1 cellular context compared by ENCODE assay signal in genomic region chr3:183988216-183988790, GRCh38.
TF ChIP-seq lines count a peak whose summit lies in the region.

No MANE protein-coding gene starts in this region.

TF ChIP-seq in HepG2, 621 proteins besides CTCF, POLR2A, EP300 and RAD21 (continued from another document and continues in another):
- TF ChIP-seq XBP1 (CRISPR knock-in tag; IDR thresholded peaks at IDR 0.05) (no peak), CBX1 (IDR thresholded peaks at IDR 0.05; ENCODE audit: low read depth) (no peak), ZFY (CRISPR knock-in tag; IDR thresholded peaks at IDR 0.05) (peak; percentile 48; the same call in 1 of the 2 replicates), ATF2 (CRISPR knock-in tag; IDR thresholded peaks at IDR 0.05) (peak; percentile 60; the same call in 1 of the 2 replicates), MIER2 (CRISPR knock-in tag; IDR thresholded peaks at IDR 0.05) (peak; percentile 65; the same call in 1 of the 2 replicates), ZNF749 (CRISPR knock-in tag; IDR thresholded peaks at IDR 0.05; ENCODE audit: borderline replicate concordance) (no peak), ZNF496 (CRISPR knock-in tag; IDR thresholded peaks at IDR 0.05; ENCODE audit: insufficient replicate concordance) (no peak), SAFB2 (CRISPR knock-in tag; IDR thresholded peaks at IDR 0.05; ENCODE audit: borderline replicate concordance, low read depth) (no peak), GRHL1 (CRISPR knock-in tag; conservative IDR thresholded peaks at IDR 0.05) (no peak), TP53 (CRISPR knock-in tag; conservative IDR thresholded peaks at IDR 0.05) (no peak), ZFP36L2 (CRISPR knock-in tag; IDR thresholded peaks at IDR 0.05) (no peak), RBAK (CRISPR knock-in tag; IDR thresholded peaks at IDR 0.05) (no peak), ATF6 (CRISPR knock-in tag; conservative IDR thresholded peaks at IDR 0.05) (no peak), PHB2 (IDR thresholded peaks at IDR 0.05; ENCODE audit: partially characterized antibody) (no peak), MED1 (CRISPR knock-in tag; IDR thresholded peaks at IDR 0.05) (peak; percentile 60), JUN (CRISPR knock-in tag; IDR thresholded peaks at IDR 0.05) (no peak), ZNF256 (CRISPR knock-in tag; conservative IDR thresholded peaks at IDR 0.05) (no peak), FOXO4 (CRISPR knock-in tag; conservative IDR thresholded peaks at IDR 0.05) (no peak), ZNF382 (CRISPR knock-in tag; IDR thresholded peaks at IDR 0.05; ENCODE audit: borderline replicate concordance) (no peak), STAT5B (CRISPR knock-in tag; IDR thresholded peaks at IDR 0.05) (no peak), SOX5 (CRISPR knock-in tag; IDR thresholded peaks at IDR 0.05; ENCODE audit: borderline replicate concordance) (peak; percentile 75; the same call in 1 of the 2 replicates), ZNF282 (IDR thresholded peaks at IDR 0.05; ENCODE audit: partially characterized antibody) (no peak), ZNF225 (CRISPR knock-in tag; IDR thresholded peaks at IDR 0.05) (no peak), PRPF4 (IDR thresholded peaks at IDR 0.05; ENCODE audit: low read depth, low read length, poor library complexity, severe bottlenecking) (no peak), DZIP1 (CRISPR knock-in tag; IDR thresholded peaks at IDR 0.05) (no peak), NFATC3 (CRISPR knock-in tag; IDR thresholded peaks at IDR 0.05) (no peak), CENPT (CRISPR knock-in tag; IDR thresholded peaks at IDR 0.05; ENCODE audit: low read depth) (no peak), GTF2F1 (IDR thresholded peaks at IDR 0.05; ENCODE audit: low read length) (no peak), ARID5B (CRISPR knock-in tag; IDR thresholded peaks at IDR 0.05) (peak; percentile 81), MEIS2 (CRISPR knock-in tag; IDR thresholded peaks at IDR 0.05) (no peak), MIER3 (CRISPR knock-in tag; IDR thresholded peaks at IDR 0.05; ENCODE audit: borderline replicate concordance) (peak; percentile 49; the same call in 1 of the 2 replicates), ZNF616 (CRISPR knock-in tag; IDR thresholded peaks at IDR 0.05; ENCODE audit: low read depth) (no peak; the same call in 1 of the 2 replicates), ZNF737 (CRISPR knock-in tag; IDR thresholded peaks at IDR 0.05; ENCODE audit: borderline replicate concordance) (no peak), HMG20B (CRISPR knock-in tag; conservative IDR thresholded peaks at IDR 0.05) (0 out of 2 replicates have a peak, but pooled peaks have one; percentile 36), ZNF326 (CRISPR knock-in tag; IDR thresholded peaks at IDR 0.05; ENCODE audit: borderline replicate concordance) (no peak), YEATS2 (CRISPR knock-in tag; IDR thresholded peaks at IDR 0.05; ENCODE audit: borderline replicate concordance) (peak; percentile 22; the same call in 1 of the 2 replicates), NR2F2 (IDR thresholded peaks at IDR 0.05; ENCODE audit: borderline replicate concordance, low read depth) (no peak), TIGD3 (CRISPR knock-in tag; IDR thresholded peaks at IDR 0.05; ENCODE audit: borderline replicate concordance) (no peak), ZNF432 (CRISPR knock-in tag; IDR thresholded peaks at IDR 0.05; ENCODE audit: borderline replicate concordance) (no peak), TOE1 (CRISPR knock-in tag; IDR thresholded peaks at IDR 0.05) (0 out of 2 replicates have a peak, but pooled peaks have one; percentile 43), SKIL (CRISPR knock-in tag; IDR thresholded peaks at IDR 0.05; ENCODE audit: borderline replicate concordance) (no peak), TRIM22 (IDR thresholded peaks at IDR 0.05) (no peak), ZNF773 (CRISPR knock-in tag; IDR thresholded peaks at IDR 0.05; ENCODE audit: borderline replicate concordance) (no peak), ZNF878 (CRISPR knock-in tag; IDR thresholded peaks at IDR 0.05) (no peak), SIN3B (IDR thresholded peaks at IDR 0.05; ENCODE audit: low read length) (no peak), REXO4 (CRISPR knock-in tag; IDR thresholded peaks at IDR 0.05; ENCODE audit: borderline replicate concordance) (no peak), ZSCAN25 (CRISPR knock-in tag; IDR thresholded peaks at IDR 0.05) (peak; percentile 50; the same call in 1 of the 2 replicates)
